Comparison of ENCODE assay signal across 2 cellular contexts in the genomic region with DNA sequence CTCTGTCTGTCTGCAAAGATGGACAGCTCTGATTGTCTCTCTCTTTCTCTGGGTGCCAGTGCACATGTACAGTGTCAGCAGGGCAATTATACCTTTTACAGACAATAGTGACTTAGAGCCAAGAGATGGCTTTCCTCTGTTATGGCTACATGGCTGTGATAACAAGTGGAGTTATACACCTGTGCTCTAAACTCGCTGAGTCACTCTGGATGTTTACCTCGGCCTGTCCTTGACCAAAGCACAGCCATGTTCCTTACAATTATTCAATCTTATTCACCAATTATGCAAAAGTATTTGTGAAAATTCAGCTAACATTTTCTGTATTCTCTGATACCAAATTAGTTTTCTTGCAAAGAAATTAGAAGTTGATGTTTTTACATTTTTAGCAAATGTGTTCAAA.
TF ChIP-seq lines count a peak whose summit lies in the region.

No MANE protein-coding gene starts in this region.

TF ChIP-seq in GM23338, 12 proteins besides CTCF, POLR2A, EP300 and RAD21 (continues in another document):
- TF ChIP-seq POLR2AphosphoS5 (IDR thresholded peaks at IDR 0.05; ENCODE audit: low read depth) = no peak
- no peak for TF ChIP-seq EZH2 (IDR thresholded peaks at IDR 0.05; ENCODE audit: low read depth, unreplicated experiment)
- TF ChIP-seq, protein P1, sequence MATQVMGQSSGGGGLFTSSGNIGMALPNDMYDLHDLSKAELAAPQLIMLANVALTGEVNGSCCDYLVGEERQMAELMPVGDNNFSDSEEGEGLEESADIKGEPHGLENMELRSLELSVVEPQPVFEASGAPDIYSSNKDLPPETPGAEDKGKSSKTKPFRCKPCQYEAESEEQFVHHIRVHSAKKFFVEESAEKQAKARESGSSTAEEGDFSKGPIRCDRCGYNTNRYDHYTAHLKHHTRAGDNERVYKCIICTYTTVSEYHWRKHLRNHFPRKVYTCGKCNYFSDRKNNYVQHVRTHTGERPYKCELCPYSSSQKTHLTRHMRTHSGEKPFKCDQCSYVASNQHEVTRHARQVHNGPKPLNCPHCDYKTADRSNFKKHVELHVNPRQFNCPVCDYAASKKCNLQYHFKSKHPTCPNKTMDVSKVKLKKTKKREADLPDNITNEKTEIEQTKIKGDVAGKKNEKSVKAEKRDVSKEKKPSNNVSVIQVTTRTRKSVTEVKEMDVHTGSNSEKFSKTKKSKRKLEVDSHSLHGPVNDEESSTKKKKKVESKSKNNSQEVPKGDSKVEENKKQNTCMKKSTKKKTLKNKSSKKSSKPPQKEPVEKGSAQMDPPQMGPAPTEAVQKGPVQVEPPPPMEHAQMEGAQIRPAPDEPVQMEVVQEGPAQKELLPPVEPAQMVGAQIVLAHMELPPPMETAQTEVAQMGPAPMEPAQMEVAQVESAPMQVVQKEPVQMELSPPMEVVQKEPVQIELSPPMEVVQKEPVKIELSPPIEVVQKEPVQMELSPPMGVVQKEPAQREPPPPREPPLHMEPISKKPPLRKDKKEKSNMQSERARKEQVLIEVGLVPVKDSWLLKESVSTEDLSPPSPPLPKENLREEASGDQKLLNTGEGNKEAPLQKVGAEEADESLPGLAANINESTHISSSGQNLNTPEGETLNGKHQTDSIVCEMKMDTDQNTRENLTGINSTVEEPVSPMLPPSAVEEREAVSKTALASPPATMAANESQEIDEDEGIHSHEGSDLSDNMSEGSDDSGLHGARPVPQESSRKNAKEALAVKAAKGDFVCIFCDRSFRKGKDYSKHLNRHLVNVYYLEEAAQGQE (IDR thresholded peaks at IDR 0.05; ENCODE audit: unreplicated experiment) = no peak
- no peak for TF ChIP-seq STAT1 (IDR thresholded peaks at IDR 0.05; ENCODE audit: unreplicated experiment)
- TF ChIP-seq CREB1 (CRISPR knock-in tag; IDR thresholded peaks at IDR 0.05; ENCODE audit: low read depth) = no peak
- TF ChIP-seq, protein P2, sequence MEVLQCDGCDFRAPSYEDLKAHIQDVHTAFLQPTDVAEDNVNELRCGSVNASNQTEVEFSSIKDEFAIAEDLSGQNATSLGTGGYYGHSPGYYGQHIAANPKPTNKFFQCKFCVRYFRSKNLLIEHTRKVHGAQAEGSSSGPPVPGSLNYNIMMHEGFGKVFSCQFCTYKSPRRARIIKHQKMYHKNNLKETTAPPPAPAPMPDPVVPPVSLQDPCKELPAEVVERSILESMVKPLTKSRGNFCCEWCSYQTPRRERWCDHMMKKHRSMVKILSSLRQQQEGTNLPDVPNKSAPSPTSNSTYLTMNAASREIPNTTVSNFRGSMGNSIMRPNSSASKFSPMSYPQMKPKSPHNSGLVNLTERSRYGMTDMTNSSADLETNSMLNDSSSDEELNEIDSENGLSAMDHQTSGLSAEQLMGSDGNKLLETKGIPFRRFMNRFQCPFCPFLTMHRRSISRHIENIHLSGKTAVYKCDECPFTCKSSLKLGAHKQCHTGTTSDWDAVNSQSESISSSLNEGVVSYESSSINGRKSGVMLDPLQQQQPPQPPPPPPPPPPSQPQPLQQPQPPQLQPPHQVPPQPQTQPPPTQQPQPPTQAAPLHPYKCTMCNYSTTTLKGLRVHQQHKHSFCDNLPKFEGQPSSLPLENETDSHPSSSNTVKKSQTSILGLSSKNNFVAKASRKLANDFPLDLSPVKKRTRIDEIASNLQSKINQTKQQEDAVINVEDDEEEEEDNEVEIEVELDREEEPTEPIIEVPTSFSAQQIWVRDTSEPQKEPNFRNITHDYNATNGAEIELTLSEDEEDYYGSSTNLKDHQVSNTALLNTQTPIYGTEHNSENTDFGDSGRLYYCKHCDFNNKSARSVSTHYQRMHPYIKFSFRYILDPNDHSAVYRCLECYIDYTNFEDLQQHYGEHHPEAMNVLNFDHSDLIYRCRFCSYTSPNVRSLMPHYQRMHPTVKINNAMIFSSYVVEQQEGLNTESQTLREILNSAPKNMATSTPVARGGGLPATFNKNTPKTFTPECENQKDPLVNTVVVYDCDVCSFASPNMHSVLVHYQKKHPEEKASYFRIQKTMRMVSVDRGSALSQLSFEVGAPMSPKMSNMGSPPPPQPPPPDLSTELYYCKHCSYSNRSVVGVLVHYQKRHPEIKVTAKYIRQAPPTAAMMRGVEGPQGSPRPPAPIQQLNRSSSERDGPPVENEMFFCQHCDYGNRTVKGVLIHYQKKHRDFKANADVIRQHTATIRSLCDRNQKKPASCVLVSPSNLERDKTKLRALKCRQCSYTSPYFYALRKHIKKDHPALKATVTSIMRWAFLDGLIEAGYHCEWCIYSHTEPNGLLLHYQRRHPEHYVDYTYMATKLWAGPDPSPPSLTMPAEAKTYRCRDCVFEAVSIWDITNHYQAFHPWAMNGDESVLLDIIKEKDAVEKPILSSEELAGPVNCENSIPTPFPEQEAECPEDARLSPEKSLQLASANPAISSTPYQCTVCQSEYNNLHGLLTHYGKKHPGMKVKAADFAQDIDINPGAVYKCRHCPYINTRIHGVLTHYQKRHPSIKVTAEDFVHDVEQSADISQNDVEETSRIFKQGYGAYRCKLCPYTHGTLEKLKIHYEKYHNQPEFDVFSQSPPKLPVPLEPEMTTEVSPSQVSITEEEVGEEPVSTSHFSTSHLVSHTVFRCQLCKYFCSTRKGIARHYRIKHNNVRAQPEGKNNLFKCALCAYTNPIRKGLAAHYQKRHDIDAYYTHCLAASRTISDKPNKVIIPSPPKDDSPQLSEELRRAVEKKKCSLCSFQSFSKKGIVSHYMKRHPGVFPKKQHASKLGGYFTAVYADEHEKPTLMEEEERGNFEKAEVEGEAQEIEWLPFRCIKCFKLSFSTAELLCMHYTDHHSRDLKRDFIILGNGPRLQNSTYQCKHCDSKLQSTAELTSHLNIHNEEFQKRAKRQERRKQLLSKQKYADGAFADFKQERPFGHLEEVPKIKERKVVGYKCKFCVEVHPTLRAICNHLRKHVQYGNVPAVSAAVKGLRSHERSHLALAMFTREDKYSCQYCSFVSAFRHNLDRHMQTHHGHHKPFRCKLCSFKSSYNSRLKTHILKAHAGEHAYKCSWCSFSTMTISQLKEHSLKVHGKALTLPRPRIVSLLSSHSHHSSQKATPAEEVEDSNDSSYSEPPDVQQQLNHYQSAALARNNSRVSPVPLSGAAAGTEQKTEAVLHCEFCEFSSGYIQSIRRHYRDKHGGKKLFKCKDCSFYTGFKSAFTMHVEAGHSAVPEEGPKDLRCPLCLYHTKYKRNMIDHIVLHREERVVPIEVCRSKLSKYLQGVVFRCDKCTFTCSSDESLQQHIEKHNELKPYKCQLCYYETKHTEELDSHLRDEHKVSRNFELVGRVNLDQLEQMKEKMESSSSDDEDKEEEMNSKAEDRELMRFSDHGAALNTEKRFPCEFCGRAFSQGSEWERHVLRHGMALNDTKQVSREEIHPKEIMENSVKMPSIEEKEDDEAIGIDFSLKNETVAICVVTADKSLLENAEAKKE (CRISPR knock-in tag; IDR thresholded peaks at IDR 0.05) = no peak
- TF ChIP-seq ZNF114 (CRISPR knock-in tag; IDR thresholded peaks at IDR 0.05) = no peak
- TF ChIP-seq EZH2phosphoT487 (IDR thresholded peaks at IDR 0.05; ENCODE audit: unreplicated experiment) = no peak
- no peak for TF ChIP-seq NANOG (IDR thresholded peaks at IDR 0.05; ENCODE audit: borderline replicate concordance)
- TF ChIP-seq JUNB (IDR thresholded peaks at IDR 0.05; ENCODE audit: unreplicated experiment) = no peak
- TF ChIP-seq ZNF331 (CRISPR knock-in tag; IDR thresholded peaks at IDR 0.05; ENCODE audit: low read depth) = no peak

TF ChIP-seq in H1, 55 proteins besides CTCF, POLR2A, EP300 and RAD21:
- TF ChIP-seq MAFK (IDR thresholded peaks at IDR 0.05; ENCODE audit: low read depth, low read length) (peak; percentile 55), SIRT6 (IDR thresholded peaks at IDR 0.05; ENCODE audit: low read length) (no peak), BACH1 (IDR thresholded peaks at IDR 0.05; ENCODE audit: low read length) (peak; percentile 61; the same call in 1 of the 2 replicates), SP4 (IDR thresholded peaks at IDR 0.05; ENCODE audit: low read length) (no peak)
TF ChIP-seq in H1: peak in this region for 2.
